Comparison of ENCODE assay signal across 8 cellular contexts in genomic region chr13:28658796-28659610, GRCh38. TPM values are rescaled to one million over a fixed set of nuclear protein-coding genes. Genes with fewer than 3 reads are reported as not detected.
DNase-seq lines count a peak whose midpoint lies in the region; ATAC-seq and TF ChIP-seq lines count a peak whose summit lies in the region.

Gene POMP, plus strand, starts transcription at chr13:28659130. Its CDS starts 55 bp downstream, at chr13:28659185.

- peak within 1 kb of the TSS; percentile 93 for H3K9ac ChIP-seq in HUES6 (ENCODE audit: low read length)

- H3K4me3 ChIP-seq in HUES6 (ENCODE audit: low read depth, low read length) (peak within 1 kb of the TSS; percentile 99), mucosa of descending colon (peak within 1 kb of the TSS; percentile 95)

- ATAC-seq in GM21390 (IDR thresholded peaks at IDR 0.05; ENCODE audit: unreplicated experiment) (peak; percentile 83), mucosa of descending colon (peak; percentile 99)

- intact Hi-C loops in mucosa of descending colon (cut with DNase I, micrococcal nuclease), result no loop called here

- peaks cover 40% of the 10 kb centered on the region for H3K36me3 ChIP-seq in HUES6 (ENCODE audit: control insufficient read depth, insufficient read depth, low read length)
- no peaks in the 10 kb centered on the region for H3K36me3 ChIP-seq in mucosa of descending colon (ENCODE audit: low read depth)

- no peaks in the 10 kb centered on the region for H3K27me3 ChIP-seq in HUES6 (ENCODE audit: control insufficient read depth, insufficient read depth, low read length)

- H3K9me3 ChIP-seq in HUES6 (ENCODE audit: control insufficient read depth, insufficient read depth, low read depth, low read length) (no peaks in the 10 kb centered on the region), mucosa of descending colon (no peaks in the 10 kb centered on the region)

- DNase-seq in DMS 273 (lab: John Stamatoyannopoulos, UW; ENCODE audit: unreplicated experiment), result peak; percentile 95
- DNase-seq in OCI-M2 (lab: John Stamatoyannopoulos, UW; ENCODE audit: unreplicated experiment), result peak; percentile 27
- peak; percentile 91 for DNase-seq in activated T-cell treated with anti-CD3 and anti-CD28 coated beads for 48 hours (ENCODE audit: low read depth)
- DNase-seq in epithelial cell of prostate (ENCODE audit: low read depth, low spot score), result peak; percentile 52
- DNase-seq in mucosa of descending colon, result peak; percentile 93 to 95 (median 94)
- peak; percentile 90 for DNase-seq in stimulated activated CD8-positive, alpha-beta memory T cell treated with anti-CD3 and anti-CD28 coated beads, Interleukin-4, amount 100 ng/mL, for 24 hours (ENCODE audit: low read depth)

- H3K4me1 ChIP-seq in HUES6 (ENCODE audit: control insufficient read depth, insufficient read depth, low read length) (peaks cover 11% of the 10 kb centered on the region; the same call in 1 of the 2 replicates), mucosa of descending colon (ENCODE audit: low read depth) (peaks cover 23% of the 10 kb centered on the region)

- TF ChIP-seq CTCF in mucosa of descending colon (IDR thresholded peaks at IDR 0.05), result no peak

- H3K27ac ChIP-seq in HUES6 (ENCODE audit: low read depth, low read length) (peak within 1 kb of the TSS; percentile 85), epithelial cell of prostate (peak within 1 kb of the TSS; percentile 74)

RNA-seq across cellular contexts. Expression of gene POMP, which starts in this region (rescaled TPM):
- total RNA-seq in mucosa of descending colon, result 10 to 100 TPM; 56.9 to 68.4 (median 60.2) TPM

Comparison
In these comparisons a context has a peak if more than half of its experiments do, and no peak if none do; other contexts are left out.
1. Peak in every context shown above with its lines: DNase-seq, ATAC-seq, H3K4me3 ChIP-seq and H3K27ac ChIP-seq.
2. DNase-seq: peak in every context shown above with its lines; median percentile 95 in DMS 273; 94 in mucosa of descending colon; 91 in activated T-cell treated with anti-CD3 and anti-CD28 coated beads for 48 hours; 90 in stimulated activated CD8-positive, alpha-beta memory T cell treated with anti-CD3 and anti-CD28 coated beads, Interleukin-4, amount 100 ng/mL, for 24 hours; 52 in epithelial cell of prostate; 27 in OCI-M2.